ENCODE assay signal across 24 cellular contexts in genomic region chr5:38802125-38802524, GRCh38. TPM values are rescaled to one million over a fixed set of nuclear protein-coding genes. Genes with fewer than 3 reads are reported as not detected.
DNase-seq lines count a peak whose midpoint lies in the region; TF ChIP-seq lines count a peak whose summit lies in the region.
"Had no signal": no experiment of that assay in that cellular context is flagged by ENCODE, and none has a peak within 500 bp of the region (broad histone marks: within the 10 kb centered on the region; RNA-seq: fewer than 3 reads in every experiment).

No MANE protein-coding gene starts in this region.

- no peaks in the 10 kb centered on the region for H3K9me2 ChIP-seq in SK-N-SH

- H3K9me3 Mint-ChIP-seq in activated naive CD4-positive, alpha-beta T cell treated with anti-CD3 and anti-CD28 coated beads, Interleukin-2, amount 10 ng/mL, durations not matched to agents 7 days and 5 days, result no peaks in the 10 kb centered on the region

- no peaks in the 10 kb centered on the region for H3K36me3 ChIP-seq in SJSA1
- no peaks in the 10 kb centered on the region for H3K36me3 ChIP-seq in SK-N-SH (replicated peaks in 1 of 2; ENCODE audit: control insufficient read depth in 1 of 2, insufficient read depth in 2 of 2, low read length in 1 of 2)
- H3K36me3 ChIP-seq: BE2C, BLaER1 had no signal

- no peak for TF ChIP-seq RAD21 in SK-N-SH (IDR thresholded peaks at IDR 0.05; ENCODE audit: low read length)

- WGBS in SK-N-SH (ENCODE audit: low lambda C conversion rate), result 98% methylated on average over 4 of the region's 4 CpGs

- H3K4me1 Mint-ChIP-seq in activated naive CD4-positive, alpha-beta T cell treated with anti-CD3 and anti-CD28 coated beads, Interleukin-2, amount 10 ng/mL, durations not matched to agents 7 days and 5 days, result peaks cover 1% of the 10 kb centered on the region
- H3K4me1 Mint-ChIP-seq: CD14-positive monocyte; CD4-positive, CD25-positive, alpha-beta regulatory T cell; CD8-positive, alpha-beta memory T cell had no signal

- H3F3A ChIP-seq in SK-N-SH (replicated peaks; ENCODE audit: insufficient read depth), result peaks cover 5% of the 10 kb centered on the region

- H3K27me3 ChIP-seq in SJSA1 (replicated peaks), result no peaks in the 10 kb centered on the region
- H3K27me3 ChIP-seq in SK-N-SH (ENCODE audit: insufficient read depth), result no peaks in the 10 kb centered on the region
- H3K27me3 ChIP-seq: BE2C, BLaER1 had no signal

- no peaks in the 10 kb centered on the region for H3K9me3 ChIP-seq in SJSA1 (replicated peaks)
- H3K9me3 ChIP-seq in SK-N-SH, result no peaks in the 10 kb centered on the region
- H3K9me3 ChIP-seq: A549, BE2C, BLaER1 had no signal

- H3K36me3 Mint-ChIP-seq in activated naive CD4-positive, alpha-beta T cell treated with anti-CD3 and anti-CD28 coated beads, Interleukin-2, amount 10 ng/mL, durations not matched to agents 7 days and 5 days, result no peaks in the 10 kb centered on the region
- H3K36me3 Mint-ChIP-seq: CD14-positive monocyte; CD4-positive, alpha-beta memory T cell; CD4-positive, CD25-positive, alpha-beta regulatory T cell; CD8-positive, alpha-beta memory T cell had no signal

- peaks cover 6% of the 10 kb centered on the region for H3K27me3 Mint-ChIP-seq in activated naive CD4-positive, alpha-beta T cell treated with anti-CD3 and anti-CD28 coated beads, Interleukin-2, amount 10 ng/mL, durations not matched to agents 7 days and 5 days

- no peak overlapping the region for H3K4me3 Mint-ChIP-seq in activated naive CD4-positive, alpha-beta T cell treated with anti-CD3 and anti-CD28 coated beads, Interleukin-2, amount 10 ng/mL, durations not matched to agents 7 days and 5 days
- H3K4me3 Mint-ChIP-seq: CD14-positive monocyte; CD4-positive, alpha-beta memory T cell; CD4-positive, CD25-positive, alpha-beta regulatory T cell; CD8-positive, alpha-beta memory T cell had no signal

- H2AFZ ChIP-seq in SK-N-SH (ENCODE audit: low read depth), result no peak overlapping the region

- H3K27ac Mint-ChIP-seq in activated naive CD4-positive, alpha-beta T cell treated with anti-CD3 and anti-CD28 coated beads, Interleukin-2, amount 10 ng/mL, durations not matched to agents 7 days and 5 days, result peak overlapping the region; percentile 7
- H3K27ac Mint-ChIP-seq: CD14-positive monocyte; CD4-positive, alpha-beta memory T cell; CD4-positive, CD25-positive, alpha-beta regulatory T cell; CD8-positive, alpha-beta memory T cell had no signal

- no peak for DNase-seq in activated naive CD4-positive, alpha-beta T cell treated with anti-CD3 and anti-CD28 coated beads, Interleukin-2, amount 10 ng/mL, durations not matched to agents 7 days and 5 days
- no peak for DNase-seq in activated naive CD4-positive, alpha-beta T cell treated with anti-CD3 and anti-CD28 coated beads, Interleukin-2, amount 50 U/mL, for 16 hours
- peak; percentile 65 to 81 for DNase-seq in SJSA1 (ENCODE audit: low read depth in 1 of 2, low spot score in 2 of 2)
- no peak for DNase-seq in NOMO-1 treated with DMSO at 0.1 percent for 48 hours (lab: John Stamatoyannopoulos, UW; ENCODE audit: unreplicated experiment)
- no peak for DNase-seq in SK-N-SH
- DNase-seq: BE2C; C1 segment of cervical spinal cord; CD4-positive, alpha-beta memory T cell; CD4-positive, CD25-positive, alpha-beta regulatory T cell; CD8-positive, alpha-beta memory T cell; COR-L47; DMS 273 treated with DMSO at 0.1 percent for 48 hours; DMS153; DMS53; DMS79; DND-41; EL; GDM1 had no signal

- no peak for TF ChIP-seq CTCF in SK-N-SH (IDR thresholded peaks at IDR 0.05)

- TF ChIP-seq EP300 in SK-N-SH (IDR thresholded peaks at IDR 0.05; ENCODE audit: borderline replicate concordance in 1 of 2, low read depth in 1 of 2, low read length in 1 of 2), result no peak

- H3K9ac ChIP-seq in SK-N-SH, result no peak overlapping the region
- H3K9ac ChIP-seq: BLaER1 had no signal

- no peaks in the 10 kb centered on the region for H3K79me2 ChIP-seq in SK-N-SH (ENCODE audit: insufficient read depth)

- H3K4me1 ChIP-seq in SJSA1 (replicated peaks), result peaks cover 63% of the 10 kb centered on the region
- H3K4me1 ChIP-seq in SK-N-SH (ENCODE audit: control insufficient read depth in 1 of 2, insufficient read depth in 2 of 2, low read depth in 1 of 2, low read length in 1 of 2), result peaks cover 0 to 2% of the 10 kb centered on the region in 2 experiments; a peak in 2 of 4 replicates

- CTCF ChIA-PET in activated naive CD4-positive, alpha-beta T cell treated with anti-CD3 and anti-CD28 coated beads, Interleukin-2, amount 10 ng/mL, durations not matched to agents 7 days and 5 days (lab: Charles Lee), result interaction anchor here (2.6 kb wide), 1 partner anchor 7 kb away, joined by 10 read pairs; no protein-coding TSS in a partner anchor
- CTCF ChIA-PET in SK-N-SH (lab: Yijun Ruan, JAX), result interaction anchor here (1.1 to 3.3 kb wide), 2 partner anchors 361 to 382 kb away, joined by 3 to 19 read pairs; no protein-coding TSS in a partner anchor

- no peak overlapping the region for H3K4me3 ChIP-seq in SJSA1
- H3K4me3 ChIP-seq in SK-N-SH (ENCODE audit: low read depth in 2 of 2, low read length in 1 of 2), result no peak overlapping the region
- H3K4me3 ChIP-seq: A549, BLaER1, GM12878 had no signal

- H3K27ac ChIP-seq in SJSA1 (peak overlapping the region; percentile 59), SK-N-SH (ENCODE audit: low read depth in 2 of 2, low read length in 1 of 2) (no peak overlapping the region)
- H3K27ac ChIP-seq: 22Rv1, A549, BLaER1 had no signal

- no peak overlapping the region for H3K4me2 ChIP-seq in SK-N-SH
- H3K4me2 ChIP-seq: A549, BLaER1 had no signal

- POLR2A ChIA-PET in SK-N-SH (lab: Yijun Ruan, JAX), result no interaction called here

- no peaks in the 10 kb centered on the region for H4K20me1 ChIP-seq in SK-N-SH (ENCODE audit: insufficient read depth)
- H4K20me1 ChIP-seq: BLaER1 had no signal

TF ChIP-seq in SK-N-SH, 30 proteins besides CTCF, POLR2A, EP300 and RAD21:
- TF ChIP-seq RFX5 (IDR thresholded peaks at IDR 0.05; ENCODE audit: low read length) (no peak), REST (IDR thresholded peaks at IDR 0.05; ENCODE audit: low read depth, low read length) (no peak), IRF3 (IDR thresholded peaks at IDR 0.05; ENCODE audit: low read depth, low read length) (no peak), RCOR1 (IDR thresholded peaks at IDR 0.05; ENCODE audit: low read length) (no peak), PBX3 (IDR thresholded peaks at IDR 0.05) (no peak), YY1 (IDR thresholded peaks at IDR 0.05; ENCODE audit: low read depth) (no peak), GATA2 (CRISPR knock-in tag; IDR thresholded peaks at IDR 0.05) (no peak), NRF1 (IDR thresholded peaks at IDR 0.05; ENCODE audit: low read depth, low read length) (no peak), MEF2A (IDR thresholded peaks at IDR 0.05; ENCODE audit: borderline replicate concordance, low read depth) (no peak), RXRA (IDR thresholded peaks at IDR 0.05; ENCODE audit: borderline replicate concordance, low read depth) (no peak), SMC3 (IDR thresholded peaks at IDR 0.05; ENCODE audit: low read depth, low read length) (no peak), CHD2 (IDR thresholded peaks at IDR 0.05; ENCODE audit: low read length, partially characterized antibody) (no peak)

RNA-seq across cellular contexts. Expression of gene OSMR, which starts 43.7 kb away (rescaled TPM):
- 16.9 and 26.4 TPM in 2 replicates for total RNA-seq in SJSA1 (2014; rRNA removed; shearing (Covaris generic))
- 55.9 and 56.0 TPM in 2 replicates for polyA plus RNA-seq in SK-N-SH (2012; rRNA removed)
- polyA plus RNA-seq in SK-N-SH (2012; cell fraction: cytosol; rRNA removed), result 66.3 and 68.7 TPM in 2 replicates
- 57.5 and 94.9 TPM in 2 replicates for polyA plus RNA-seq in SK-N-SH (2012; cell fraction: nucleus; rRNA removed)
- total RNA-seq: CD4-positive, alpha-beta memory T cell; CD4-positive, CD25-positive, alpha-beta regulatory T cell; CD8-positive, alpha-beta memory T cell; G401 had no signal
- polyA plus RNA-seq: CD14-positive monocyte; CD8-positive, alpha-beta memory T cell had no signal

Comparison
In these comparisons a context has a peak if more than half of its experiments do, and no peak if none do; other contexts are left out.
1. DNase-seq: peak in SJSA1 (2 of 2); none in activated naive CD4-positive, alpha-beta T cell treated with anti-CD3 and anti-CD28 coated beads, Interleukin-2, amount 10 ng/mL, durations not matched to agents 7 days and 5 days (single experiment), activated naive CD4-positive, alpha-beta T cell treated with anti-CD3 and anti-CD28 coated beads, Interleukin-2, amount 50 U/mL, for 16 hours (single experiment), NOMO-1 treated with DMSO at 0.1 percent for 48 hours (single experiment) and SK-N-SH (single experiment).